Comparison of ENCODE assay signal across 8 cellular contexts in genomic region chr14:73886449-73887115, GRCh38. TPM values are rescaled to one million over a fixed set of nuclear protein-coding genes. Genes with fewer than 3 reads are reported as not detected.
DNase-seq lines count a peak whose midpoint lies in the region; ATAC-seq, FAIRE-seq and TF ChIP-seq lines count a peak whose summit lies in the region.

Gene ZNF410 (plus strand): TSS chr14:73886859. CDS start chr14:73892176, 5,317 bp downstream.

- peak; percentile 94 for ATAC-seq in GM19395 (IDR thresholded peaks at IDR 0.05; ENCODE audit: unreplicated experiment)
- ATAC-seq in HG03565 (IDR thresholded peaks at IDR 0.05; ENCODE audit: unreplicated experiment): peak; percentile 92
- ATAC-seq in HepG2: peak; percentile 98

- H3K9ac ChIP-seq in HepG2 (ENCODE audit: insufficient read depth, low read depth, low read length): peak within 1 kb of the TSS; percentile 90

- no TSS peak for BruUV-seq in HepG2 (replicated peaks; lab: Mats Ljungman, UMichigan)

- 1% methylated on average over 15 of the region's 58 CpGs for WGBS in HepG2 (ENCODE audit: low lambda C conversion rate)

- H3K27ac ChIP-seq in C4-2B: peak within 1 kb of the TSS; percentile 79
- H3K27ac ChIP-seq in HepG2 (ENCODE audit: extremely low read length, insufficient read depth, low read length): peak within 1 kb of the TSS; percentile 88

- POLR2A ChIA-PET in HepG2 (lab: Yijun Ruan, JAX): interaction anchor here (0.7 to 3.0 kb wide), 25 partner anchors 11 to 319 kb away, joined by 3 to 56 read pairs (median 4); partner anchors contain the start of genes ALDH6A1, BBOF1, COQ6 and ENTPD5

- TF ChIP-seq EP300 in HepG2 (IDR thresholded peaks at IDR 0.05; ENCODE audit: low read depth in 2 of 2, low read length in 2 of 2) (no peak), HepG2 (CRISPR knock-in tag; IDR thresholded peaks at IDR 0.05; ENCODE audit: borderline replicate concordance) (no peak)

- no peak for TF ChIP-seq RAD21 in HepG2 (CRISPR knock-in tag; IDR thresholded peaks at IDR 0.05)

- intact Hi-C loops in HepG2 (cut with micrococcal nuclease; ENCODE audit: unreplicated experiment): loop anchor here (1.0 to 5.0 kb wide), 3 partner anchors 36 to 126 kb away; partner anchors contain the start of gene PTGR2

- CTCF ChIA-PET in HepG2 (lab: Yijun Ruan, JAX; ENCODE audit: low intra/inter-chr PET ratio, low total read pairs): no interaction called here

- FAIRE-seq in HepG2 (lab: Jason Lieb, UNC): peak; percentile 8

- no peaks in the 10 kb centered on the region for H3K27me3 ChIP-seq in HepG2 (ENCODE audit: control insufficient read depth in 1 of 2, insufficient read depth in 2 of 2, low read length in 2 of 2)

- peak; percentile 80 for DNase-seq in NCI-H774 (lab: John Stamatoyannopoulos, UW)
- DNase-seq in activated CD4-positive, alpha-beta T cell treated with anti-CD3 and anti-CD28 coated beads, Interleukin-2, amount 50 U/mL, for 4 hours: peak; percentile 87 to 89
- DNase-seq in dermis blood vessel endothelial cell: peak; percentile 94
- DNase-seq in HepG2 (ENCODE audit: low spot score): peak; percentile 90
- DNase-seq in stimulated activated CD4-positive, alpha-beta T cell treated with anti-CD3 and anti-CD28 coated beads, Interleukin-4, amount 100 ng/mL, for 1 hour: peak; percentile 94

- no peaks in the 10 kb centered on the region for H3K9me3 ChIP-seq in HepG2 (ENCODE audit: low read length)

- TF ChIP-seq POLR2A in HepG2 (IDR thresholded peaks at IDR 0.05; ENCODE audit: insufficient read depth in 1 of 2, low read depth in 2 of 2, low read length in 2 of 2): peak; percentile 63 to 91

- H2AFZ ChIP-seq in HepG2 (ENCODE audit: low read length): peak within 1 kb of the TSS; percentile 84

- 0 out of 2 replicates have a peak, but pooled peaks cover 8% of the 10 kb centered on the region for H4K20me1 ChIP-seq in HepG2 (ENCODE audit: insufficient read depth, low read length)

- H3K4me2 ChIP-seq in HepG2 (ENCODE audit: low read depth, low read length): peak within 1 kb of the TSS; percentile 87

- TF ChIP-seq CTCF in C4-2B (conservative IDR thresholded peaks at IDR 0.05): no peak
- peak; percentile 27; the same call in 1 of the 2 replicates for TF ChIP-seq CTCF in HepG2 (CRISPR knock-in tag; IDR thresholded peaks at IDR 0.05)

- peaks cover 44% of the 10 kb centered on the region for H3K79me2 ChIP-seq in HepG2 (ENCODE audit: insufficient read depth, low read length)

- H3K36me3 ChIP-seq in HepG2 (replicated peaks in 1 of 2; ENCODE audit: control insufficient read depth in 1 of 2, insufficient read depth in 2 of 2, low read length in 2 of 2): 0 out of 5 replicates have a peak, but pooled peaks cover 0 to 3% of the 10 kb centered on the region in 2 experiments

- H3K4me1 ChIP-seq in HepG2 (ENCODE audit: insufficient read depth, low read length): peaks cover 35% of the 10 kb centered on the region

- in situ Hi-C loops in HepG2 (cut with HindIII; ENCODE audit: extremely low pct_ligation_motif_present, low pct_unique_long_range_greater_than_20kb): no loop called here

- peak within 1 kb of the TSS; percentile 65 to 99 (median 90) for H3K4me3 ChIP-seq in HepG2 (replicated peaks in 1 of 3; ENCODE audit: insufficient read depth in 1 of 3, low read depth in 2 of 3, low read length in 3 of 3)

TF ChIP-seq in HepG2, 621 proteins besides CTCF, POLR2A, EP300 and RAD21 (continues in another document):
- TF ChIP-seq ZBTB26 (CRISPR knock-in tag; IDR thresholded peaks at IDR 0.05; ENCODE audit: borderline replicate concordance) (no peak), DMTF1 (CRISPR knock-in tag; IDR thresholded peaks at IDR 0.05) (no peak), MAF1 (CRISPR knock-in tag; IDR thresholded peaks at IDR 0.05; ENCODE audit: borderline replicate concordance) (no peak), ZNF749 (CRISPR knock-in tag; IDR thresholded peaks at IDR 0.05; ENCODE audit: borderline replicate concordance) (peak; percentile 87; the same call in 1 of the 2 replicates), NCOA5 (CRISPR knock-in tag; IDR thresholded peaks at IDR 0.05) (0 out of 2 replicates have a peak, but pooled peaks have one; percentile 17), FOXC1 (CRISPR knock-in tag; IDR thresholded peaks at IDR 0.05; ENCODE audit: borderline replicate concordance) (peak; percentile 82; the same call in 1 of the 2 replicates), PRPF4 (IDR thresholded peaks at IDR 0.05; ENCODE audit: low read depth, low read length, poor library complexity, severe bottlenecking) (no peak), ZNF496 (CRISPR knock-in tag; IDR thresholded peaks at IDR 0.05; ENCODE audit: insufficient replicate concordance) (no peak)

RNA-seq across cellular contexts. Expression of gene ZNF410, which starts in this region (rescaled TPM):
- total RNA-seq in dermis blood vessel endothelial cell (60.1 and 71.6 TPM in 2 replicates), HepG2 (2016; rRNA removed; fragmentation: Illumina TruSeq; extraction: Trizol) (44.3 and 55.2 TPM in 2 replicates)
- total RNA-seq in HepG2 (2016; cell fraction: cytosol; rRNA removed; fragmentation: Illumina TruSeq; extraction: Trizol; ENCODE audit: low read depth): 21.4 and 23.4 TPM in 2 replicates
- 42.4 and 52.0 TPM in 2 replicates for total RNA-seq in HepG2 (2016; cell fraction: insoluble cytoplasmic fraction; rRNA removed; fragmentation: Illumina TruSeq; extraction: Trizol)
- 35.8 and 38.6 TPM in 2 replicates for total RNA-seq in HepG2 (2016; cell fraction: membrane; rRNA removed; fragmentation: Illumina TruSeq; extraction: Trizol)
- 29.8 and 35.0 TPM in 2 replicates for total RNA-seq in HepG2 (2016; cell fraction: nucleus; rRNA removed; fragmentation: Illumina TruSeq; extraction: Trizol)
- 16.7 and 19.2 TPM in 2 replicates for polyA plus RNA-seq in HepG2 (2011; rRNA removed)
- polyA plus RNA-seq in HepG2 (2011; cell fraction: cytosol; rRNA removed): 11.8 and 16.6 TPM in 2 replicates
- polyA plus RNA-seq in HepG2 (2011; cell fraction: nucleus; rRNA removed): 13.9 and 14.4 TPM in 2 replicates
- 15.0 and 16.3 TPM in 2 replicates for polyA plus RNA-seq in HepG2 (2012)
- polyA plus RNA-seq in HepG2 (2016; cell fraction: cytosol; fragmentation: Illumina TruSeq; extraction: Trizol; ENCODE audit: low read depth): 6.5 and 8.8 TPM in 2 replicates
- 39.1 and 41.1 TPM in 2 replicates for polyA plus RNA-seq in HepG2 (2016; cell fraction: insoluble cytoplasmic fraction; fragmentation: Illumina TruSeq; extraction: Trizol; ENCODE audit: low read depth)
- 14.5 and 15.3 TPM in 2 replicates for polyA plus RNA-seq in HepG2 (2016; cell fraction: membrane; fragmentation: Illumina TruSeq; extraction: Trizol; ENCODE audit: low read depth)
- polyA plus RNA-seq in HepG2 (2016; cell fraction: nucleus; fragmentation: Illumina TruSeq; extraction: Trizol; ENCODE audit: insufficient read depth, low read depth): 25.2 and 27.6 TPM in 2 replicates
- 19.2 and 45.6 TPM in 2 replicates for polyA minus RNA-seq in HepG2 (2011; rRNA and poly(A)+ RNA removed; ENCODE audit: low replicate concordance)
- 12.9 TPM in 2 replicates for polyA minus RNA-seq in HepG2 (2011; cell fraction: cytosol; rRNA and poly(A)+ RNA removed)
- polyA minus RNA-seq in HepG2 (2011; cell fraction: nucleus; rRNA and poly(A)+ RNA removed): 42.2 and 57.8 TPM in 2 replicates

Comparison
In these comparisons a context has a peak if more than half of its experiments do, and no peak if none do; other contexts are left out.
1. Peak in every context shown above with its lines: DNase-seq, ATAC-seq, H3K4me3 ChIP-seq and H3K27ac ChIP-seq.